In the genomic region with DNA sequence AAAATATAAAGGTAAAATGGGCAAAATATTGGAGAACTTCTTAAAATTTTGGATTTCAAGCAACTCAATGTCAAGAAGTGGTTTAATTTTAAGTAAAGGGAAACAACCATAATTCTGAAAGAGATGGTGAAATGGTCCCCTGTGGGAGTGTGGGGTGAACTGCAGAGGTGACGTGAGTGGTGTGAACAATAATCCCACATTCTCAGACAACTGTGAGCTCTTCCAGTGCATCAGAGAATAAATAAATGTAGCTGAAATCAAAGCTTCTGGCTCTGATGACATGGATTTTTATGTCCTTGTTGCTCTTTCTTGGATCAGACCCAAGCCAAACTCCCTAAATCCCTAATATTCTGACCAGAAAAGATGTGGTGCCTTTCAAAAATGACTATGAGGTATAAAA, we compare ENCODE assay signal across 25 cellular contexts.
"Had no signal": no experiment of that assay in that cellular context is flagged by ENCODE, and none has a peak within 500 bp of the region (broad histone marks: within the 10 kb centered on the region; RNA-seq: fewer than 3 reads in every experiment).

No MANE protein-coding gene starts in this region.

- H3K27ac ChIP-seq: lower lobe of right lung, ovary, right atrium auricular region, sigmoid colon, skin epidermis, stomach, suprapubic skin, thoracic aorta, tibial artery, uterus had no signal

- H3K36me3 ChIP-seq: lower lobe of right lung, ovary, right atrium auricular region, sigmoid colon, stomach, suprapubic skin, thoracic aorta, tibial artery, uterus had no signal

- H3K36me3 Mint-ChIP-seq: naive B cell; stimulated activated naive B cell treated with anti-CD40 and anti-IgM and Interleukin-4, amounts not matched to agents 10 μg/mL and 1 μg/mL and 100 μg/mL, for 72 hours had no signal

- H3K27me3 ChIP-seq: ovary, right atrium auricular region, sigmoid colon, stomach, suprapubic skin, tibial artery, uterus had no signal

- H3K9me3 Mint-ChIP-seq: naive B cell; stimulated activated naive B cell treated with anti-CD40 and anti-IgM and Interleukin-4, amounts not matched to agents 10 μg/mL and 1 μg/mL and 100 μg/mL, for 72 hours had no signal

- H3K4me1 Mint-ChIP-seq: naive B cell; stimulated activated naive B cell treated with anti-CD40 and anti-IgM and Interleukin-4, amounts not matched to agents 10 μg/mL and 1 μg/mL and 100 μg/mL, for 72 hours had no signal

- H3K4me1 ChIP-seq: lower lobe of right lung, right atrium auricular region, sigmoid colon, stomach, suprapubic skin, tibial artery, uterus had no signal

- ATAC-seq: left cardiac atrium; left lobe of liver; lower lobe of right lung; stimulated activated naive B cell treated with anti-CD40 and anti-IgM and Interleukin-4, amounts not matched to agents 10 μg/mL and 1 μg/mL and 100 μg/mL, for 72 hours; stimulated activated naive CD8-positive, alpha-beta T cell treated with anti-CD3 and anti-CD28 coated beads, Interleukin-15, Interleukin-2, amounts not matched to agents 100 U/mL and 50 U/mL, for 24 hours had no signal

- H3K4me3 ChIP-seq: lower lobe of right lung, ovary, right atrium auricular region, sigmoid colon, skin epidermis, stomach, suprapubic skin, thoracic aorta, tibial artery, uterus had no signal

- H3K4me3 Mint-ChIP-seq: naive B cell; stimulated activated naive B cell treated with anti-CD40 and anti-IgM and Interleukin-4, amounts not matched to agents 10 μg/mL and 1 μg/mL and 100 μg/mL, for 72 hours had no signal

- H3K9me3 ChIP-seq: lower lobe of right lung, ovary, right atrium auricular region, sigmoid colon, stomach, suprapubic skin, thoracic aorta, tibial artery, uterus had no signal

- DNase-seq: hippocampal formation; kidney glomerular epithelial cell; left cardiac atrium; lower lobe of right lung; mammary epithelial cell; mesenchymal stem cell; naive B cell; ovary; sigmoid colon; stimulated activated CD4-positive, alpha-beta T cell treated with anti-CD3 and anti-CD28 coated beads, Interleukin-12 subunit alpha, Interleukin-12 subunit beta, amount 100 ng/mL, for 4 hours; stimulated activated CD4-positive, alpha-beta T cell treated with anti-CD3 and anti-CD28 coated beads, Interleukin-15, amount 100 ng/mL, for 24 hours; stimulated activated CD4-positive, alpha-beta T cell treated with anti-CD3 and anti-CD28 coated beads, Interleukin-2, amount 100 ng/mL, for 24 hours; stimulated activated CD4-positive, alpha-beta T cell treated with anti-CD3 and anti-CD28 coated beads, Interleukin-4, amount 100 ng/mL, for 1 hour; stimulated activated naive B cell treated with anti-CD40 and anti-IgM and Interleukin-4, amounts not matched to agents 10 μg/mL and 1 μg/mL and 100 μg/mL, for 72 hours; stimulated activated naive CD8-positive, alpha-beta T cell treated with anti-CD3 and anti-CD28 coated beads, Interleukin-15, Interleukin-2, amounts not matched to agents 100 U/mL and 50 U/mL, for 24 hours; stomach; tibial artery; trophoblast cell; uterus had no signal

- H3K27me3 Mint-ChIP-seq: naive B cell had no signal

- H3K27ac Mint-ChIP-seq: progenitor cell of endocrine pancreas; stimulated activated naive B cell treated with anti-CD40 and anti-IgM and Interleukin-4, amounts not matched to agents 10 μg/mL and 1 μg/mL and 100 μg/mL, for 72 hours had no signal
